Comparison of ENCODE assay signal across 11 cellular contexts in genomic region chr16:22425036-22425801, GRCh38. TPM values are rescaled to one million over a fixed set of nuclear protein-coding genes. Genes with fewer than 3 reads are reported as not detected.
A peak's percentile ranks its signal among the peaks of the same experiment; 100 is the strongest.
DNase-seq lines count a peak whose midpoint lies in the region; ATAC-seq and TF ChIP-seq lines count a peak whose summit lies in the region.
"Had no signal": no experiment of that assay in that cellular context is flagged by ENCODE, and none has a peak within 500 bp of the region (broad histone marks: within the 10 kb centered on the region; RNA-seq: fewer than 3 reads in every experiment).

No MANE protein-coding gene starts in this region.

- POLR2A ChIA-PET in activated CD4-positive, alpha-beta T cell treated with anti-CD3 and anti-CD28 coated beads for 36 hours (lab: Charles Lee), result no interaction called here

- H3K4me1 Mint-ChIP-seq in activated CD4-positive, alpha-beta T cell treated with anti-CD3 and anti-CD28 coated beads for 36 hours, result no peaks in the 10 kb centered on the region
- H3K4me1 Mint-ChIP-seq in endothelial cell (ENCODE audit: unreplicated experiment), result no peaks in the 10 kb centered on the region

- intact Hi-C loops in activated CD4-positive, alpha-beta T cell treated with anti-CD3 and anti-CD28 coated beads for 36 hours (cut with DNase I, micrococcal nuclease), result no loop called here
- intact Hi-C loops in thyroid gland (cut with DNase I), result no loop called here

- no peaks in the 10 kb centered on the region for H3K27me3 Mint-ChIP-seq in activated CD4-positive, alpha-beta T cell treated with anti-CD3 and anti-CD28 coated beads for 36 hours
- H3K27me3 Mint-ChIP-seq in endothelial cell (ENCODE audit: unreplicated experiment), result peaks cover 6% of the 10 kb centered on the region
- H3K27me3 Mint-ChIP-seq: activated CD4-positive, alpha-beta T cell treated with anti-CD3 and anti-CD28 coated beads, Interleukin-2, amount 10 ng/mL, durations not matched to agents 24 days and 14 days had no signal

- peak overlapping the region; percentile 8 for H3K27ac Mint-ChIP-seq in activated CD4-positive, alpha-beta T cell treated with anti-CD3 and anti-CD28 coated beads for 36 hours
- peak overlapping the region; percentile 15 for H3K27ac Mint-ChIP-seq in endothelial cell (ENCODE audit: unreplicated experiment)
- H3K27ac Mint-ChIP-seq: activated CD4-positive, alpha-beta T cell treated with anti-CD3 and anti-CD28 coated beads, Interleukin-2, amount 10 ng/mL, durations not matched to agents 24 days and 14 days had no signal

- no peak for TF ChIP-seq CTCF in endothelial cell (IDR thresholded peaks at IDR 0.05; ENCODE audit: unreplicated experiment)
- TF ChIP-seq CTCF in thyroid gland (IDR thresholded peaks at IDR 0.05), result no peak

- in situ Hi-C loops in G401 (cut with HindIII; ENCODE audit: low sequenced_read_pairs), result no loop called here

- TF ChIP-seq POLR2A in thyroid gland (IDR thresholded peaks at IDR 0.05), result no peak

- peaks cover 47% of the 10 kb centered on the region for H3K36me3 Mint-ChIP-seq in activated CD4-positive, alpha-beta T cell treated with anti-CD3 and anti-CD28 coated beads for 36 hours (ENCODE audit: low read depth)
- H3K36me3 Mint-ChIP-seq in endothelial cell (ENCODE audit: low read depth, unreplicated experiment), result peaks cover 34% of the 10 kb centered on the region

- no peaks in the 10 kb centered on the region for H3K9me3 ChIP-seq in thyroid gland

- H3K4me1 ChIP-seq in thyroid gland, result no peaks in the 10 kb centered on the region

- CTCF ChIA-PET in activated CD4-positive, alpha-beta T cell treated with anti-CD3 and anti-CD28 coated beads for 36 hours (lab: Charles Lee), result no interaction called here

- peak overlapping the region; percentile 49 to 70 (median 57) for H3K27ac ChIP-seq in thyroid gland
- H3K27ac ChIP-seq: HL-60 had no signal

- peaks cover 18 to 28% of the 10 kb centered on the region in 2 donors for H3K36me3 ChIP-seq in thyroid gland

- no peaks in the 10 kb centered on the region for H3K27me3 ChIP-seq in thyroid gland

- ATAC-seq in activated CD4-positive, alpha-beta T cell treated with anti-CD3 and anti-CD28 coated beads for 36 hours, result no peak
- ATAC-seq in GM19455 (IDR thresholded peaks at IDR 0.05; ENCODE audit: unreplicated experiment), result no peak

- WGBS in thyroid gland, 2 donors, result 72 to 79% methylated on average over 15 to 20 of the region's 26 CpGs

- H3K4me3 ChIP-seq in thyroid gland (replicated peaks in 1 of 3), result no peak overlapping the region

- H3K4me3 Mint-ChIP-seq in activated CD4-positive, alpha-beta T cell treated with anti-CD3 and anti-CD28 coated beads for 36 hours, result no peak overlapping the region
- H3K4me3 Mint-ChIP-seq in endothelial cell (ENCODE audit: unreplicated experiment), result peak overlapping the region; percentile 6
- H3K4me3 Mint-ChIP-seq: activated CD4-positive, alpha-beta T cell treated with anti-CD3 and anti-CD28 coated beads, Interleukin-2, amount 10 ng/mL, durations not matched to agents 24 days and 14 days had no signal

- no peak for DNase-seq in activated CD4-positive, alpha-beta T cell treated with anti-CD3 and anti-CD28 coated beads for 36 hours
- no peak for DNase-seq in activated CD4-positive, alpha-beta T cell treated with anti-CD3 and anti-CD28 coated beads, Interleukin-2, amount 50 U/mL, for 4 hours
- DNase-seq in endothelial cell (ENCODE audit: low spot score), result no peak
- DNase-seq in mesenteric fat pad (ENCODE audit: low spot score), result peak; percentile 88
- peak in 1 of 2 donors; percentile 18 for DNase-seq in thyroid gland
- no peak for DNase-seq in iPS-NIHi11 (ENCODE audit: low spot score)
- DNase-seq in G401 (ENCODE audit: low spot score), result no peak
- DNase-seq: 8988T; activated CD4-positive, alpha-beta T cell treated with anti-CD3 and anti-CD28 coated beads, Interleukin-2, amount 10 ng/mL, durations not matched to agents 24 days and 14 days had no signal

- H3K9me3 Mint-ChIP-seq in activated CD4-positive, alpha-beta T cell treated with anti-CD3 and anti-CD28 coated beads for 36 hours (ENCODE audit: low read depth), result no peaks in the 10 kb centered on the region
- no peaks in the 10 kb centered on the region for H3K9me3 Mint-ChIP-seq in endothelial cell (ENCODE audit: unreplicated experiment)
- H3K9me3 Mint-ChIP-seq: activated CD4-positive, alpha-beta T cell treated with anti-CD3 and anti-CD28 coated beads, Interleukin-2, amount 10 ng/mL, durations not matched to agents 24 days and 14 days had no signal

RNA-seq across cellular contexts. Expression of gene CDR2, which starts 50.8 kb away (rescaled TPM):
- 10 to 100 TPM; 29.5 to 33.7 TPM for total RNA-seq in activated CD4-positive, alpha-beta T cell treated with anti-CD3 and anti-CD28 coated beads for 36 hours
- total RNA-seq in endothelial cell (ENCODE audit: unreplicated experiment) (26.3 TPM), mesenteric fat pad (24.8 TPM), thyroid gland (10 to 100 TPM; 55.5 to 92.8 (median 79.2) TPM)
- 22.6 and 33.2 TPM in 2 replicates for total RNA-seq in G401 (2014; rRNA removed; shearing (Covaris generic))
